8 cellular contexts compared by ENCODE assay signal in genomic region chr19:40810160-40810559, GRCh38. TPM values are rescaled to one million over a fixed set of nuclear protein-coding genes. Genes with fewer than 3 reads are reported as not detected.
DNase-seq lines count a peak whose midpoint lies in the region; ATAC-seq and TF ChIP-seq lines count a peak whose summit lies in the region.

No MANE protein-coding gene starts in this region.

- peaks cover 46% of the 10 kb centered on the region for H3K36me3 ChIP-seq in BLaER1
- H3K36me3 ChIP-seq in IMR-90 (ENCODE audit: control insufficient read depth, insufficient read depth, low read length): peaks cover 35% of the 10 kb centered on the region

- dilution Hi-C loops in IMR-90 (cut with HindIII; ENCODE audit: low sequenced_read_pairs, unreplicated experiment): no loop called here

- no peak overlapping the region for H2BK120ac ChIP-seq in IMR-90 (ENCODE audit: low read depth, low read length)

- H3K4me3 ChIP-seq in BLaER1 (no peak overlapping the region), IMR-90 (ENCODE audit: insufficient read depth, low read depth, low read length) (no peak overlapping the region)

- POLR2A ChIA-PET in IMR-90 (lab: Charles Lee; ENCODE audit: unreplicated experiment): no interaction called here

- WGBS in IMR-90 (ENCODE audit: extremely low coverage in 2 of 2, insufficient read length in 1 of 2), 2 experiments: no CpG with 5 or more reads among the region's 14 CpGs

- no peak for ATAC-seq in IMR-90 (ENCODE audit: low read depth)
- no peak for ATAC-seq in effector memory CD8-positive, alpha-beta T cell (replicated peaks)

- TF ChIP-seq RAD21 in IMR-90 (IDR thresholded peaks at IDR 0.05; ENCODE audit: low read length): no peak

- no peak overlapping the region for H3K27ac ChIP-seq in BLaER1
- peak overlapping the region; percentile 7; the same call in 1 of the 2 replicates for H3K27ac ChIP-seq in IMR-90 (ENCODE audit: insufficient read depth, low read length)

- no peak overlapping the region for H2BK20ac ChIP-seq in IMR-90 (ENCODE audit: low read depth, low read length)

- peaks cover 66% of the 10 kb centered on the region for H3K36me3 Mint-ChIP-seq in effector memory CD8-positive, alpha-beta T cell (ENCODE audit: insufficient read depth)
- H3K36me3 Mint-ChIP-seq in nephron progenitor cell (ENCODE audit: low read depth): peaks cover 11% of the 10 kb centered on the region

- no peaks in the 10 kb centered on the region for H3K9me3 Mint-ChIP-seq in effector memory CD8-positive, alpha-beta T cell
- no peaks in the 10 kb centered on the region for H3K9me3 Mint-ChIP-seq in nephron progenitor cell

- no peak overlapping the region for H3K18ac ChIP-seq in IMR-90 (ENCODE audit: low read depth, low read length)

- H2BK15ac ChIP-seq in IMR-90 (ENCODE audit: low read depth, low read length): no peak overlapping the region

- 0 out of 2 replicates have a peak overlapping the region, but pooled peaks have one; percentile 4 for H2AK5ac ChIP-seq in IMR-90 (ENCODE audit: low read depth, low read length)

- no peak; the same call in 1 of the 2 replicates for TF ChIP-seq POLR2A in IMR-90 (IDR thresholded peaks at IDR 0.05; ENCODE audit: low read depth, low read length)

- peak overlapping the region; percentile 42; the same call in 1 of the 2 replicates for H3K23ac ChIP-seq in IMR-90 (ENCODE audit: low read depth, low read length)

- H4K91ac ChIP-seq in IMR-90 (ENCODE audit: insufficient read depth, low read depth, low read length): no peak overlapping the region

- H3K4ac ChIP-seq in IMR-90 (ENCODE audit: low read depth, low read length): peak overlapping the region; percentile 22; the same call in 1 of the 2 replicates

- no peak overlapping the region for H2BK5ac ChIP-seq in IMR-90 (ENCODE audit: low read depth, low read length, poor library complexity, severe bottlenecking)

- H3K9me1 ChIP-seq in IMR-90 (ENCODE audit: insufficient read depth, low read length): peaks cover 7% of the 10 kb centered on the region

- TF ChIP-seq CTCF in IMR-90 (conservative IDR thresholded peaks at IDR 0.05; ENCODE audit: low read depth, low read length) (no peak), nephron progenitor cell (IDR thresholded peaks at IDR 0.05) (no peak)

- no peak overlapping the region for H2AFZ ChIP-seq in IMR-90 (replicated peaks; ENCODE audit: low read length, poor library complexity)

- H3K27ac Mint-ChIP-seq in effector memory CD8-positive, alpha-beta T cell: peak overlapping the region; percentile 28 to 100
- H3K27ac Mint-ChIP-seq in nephron progenitor cell: peak overlapping the region; percentile 34

- H3K4me3 Mint-ChIP-seq in effector memory CD8-positive, alpha-beta T cell: peak overlapping the region; percentile 89 to 90
- peak overlapping the region; percentile 90 for H3K4me3 Mint-ChIP-seq in nephron progenitor cell

- no peaks in the 10 kb centered on the region for H3K9me3 ChIP-seq in BLaER1
- H3K9me3 ChIP-seq in IMR-90 (ENCODE audit: control insufficient read depth, insufficient read depth, low read length): no peaks in the 10 kb centered on the region

- CTCF ChIA-PET in IMR-90 (lab: Yijun Ruan, JAX): no interaction called here

- H3K9ac ChIP-seq in BLaER1: no peak overlapping the region
- no peak overlapping the region for H3K9ac ChIP-seq in IMR-90 (ENCODE audit: low read depth, low read length)

- no peak overlapping the region for H3K14ac ChIP-seq in IMR-90 (replicated peaks; ENCODE audit: low read depth, low read length)

- no peaks in the 10 kb centered on the region for H3K27me3 Mint-ChIP-seq in effector memory CD8-positive, alpha-beta T cell
- H3K27me3 Mint-ChIP-seq in nephron progenitor cell (ENCODE audit: low read depth, poor library complexity): peaks cover 33% of the 10 kb centered on the region

- BruUV-seq in IMR-90 (replicated peaks; lab: Mats Ljungman, UMichigan): no TSS peak

- no peak overlapping the region; a peak in 1 of 4 replicates for H4K8ac ChIP-seq in IMR-90 (ENCODE audit: low read depth in 2 of 2, low read length in 2 of 2)

- peaks cover 79% of the 10 kb centered on the region for H4K20me1 ChIP-seq in BLaER1
- H4K20me1 ChIP-seq in IMR-90 (ENCODE audit: insufficient read depth, low read length): peaks cover 46% of the 10 kb centered on the region

- H3K4me1 ChIP-seq in BLaER1 (peaks cover 43% of the 10 kb centered on the region), IMR-90 (ENCODE audit: control insufficient read depth, insufficient read depth, low read length) (peaks cover 12% of the 10 kb centered on the region)

- DNase-seq in IMR-90: no peak
- DNase-seq in effector memory CD8-positive, alpha-beta T cell: no peak
- no peak for DNase-seq in nephron progenitor cell
- no peak for DNase-seq in HuH-7 (ENCODE audit: low spot score)
- no peak for DNase-seq in ureter (ENCODE audit: low spot score)
- DNase-seq in LoVo (ENCODE audit: low spot score): no peak
- no peak for DNase-seq in amniotic stem cell (lab: John Stamatoyannopoulos, UW)

- H3K4me2 ChIP-seq in BLaER1: peak overlapping the region; percentile 85
- H3K4me2 ChIP-seq in IMR-90 (ENCODE audit: low read depth, low read length): peak overlapping the region; percentile 10; the same call in 1 of the 2 replicates

- peaks cover 57 to 65% of the 10 kb centered on the region in 2 donors for H3K4me1 Mint-ChIP-seq in effector memory CD8-positive, alpha-beta T cell (ENCODE audit: low read depth in 2 of 2)
- peaks cover 78% of the 10 kb centered on the region for H3K4me1 Mint-ChIP-seq in nephron progenitor cell

- H3K79me1 ChIP-seq in IMR-90 (ENCODE audit: low read depth in 1 of 2, low read length in 2 of 2): peaks cover 24 to 56% of the 10 kb centered on the region in 2 experiments

- H3K27me3 ChIP-seq in BLaER1: peaks cover 26% of the 10 kb centered on the region
- no peaks in the 10 kb centered on the region for H3K27me3 ChIP-seq in IMR-90 (ENCODE audit: control insufficient read depth, insufficient read depth, low read length)

- in situ Hi-C loops in IMR-90 (cut with MboI; ENCODE audit: low sequenced_read_pairs): no loop called here

- no peak overlapping the region for H3K56ac ChIP-seq in IMR-90 (ENCODE audit: extremely low read depth, insufficient read depth, low read length)

- intact Hi-C loops in IMR-90 (cut with micrococcal nuclease): no loop called here

- H4K5ac ChIP-seq in IMR-90 (ENCODE audit: low read depth, low read length): no peak overlapping the region

- no peak overlapping the region for H2AK9ac ChIP-seq in IMR-90 (replicated peaks; ENCODE audit: low read depth, low read length, poor library complexity)

TF ChIP-seq in IMR-90, 13 proteins besides CTCF, POLR2A, EP300 and RAD21 (continues in another document):
- no peak for TF ChIP-seq MXI1 (IDR thresholded peaks at IDR 0.05; ENCODE audit: borderline replicate concordance, low read depth, low read length)
- TF ChIP-seq ELK1 (IDR thresholded peaks at IDR 0.05; ENCODE audit: borderline replicate concordance, low read depth, low read length): no peak
- TF ChIP-seq CEBPB (IDR thresholded peaks at IDR 0.05; ENCODE audit: low read depth, low read length): no peak
- TF ChIP-seq RCOR1 (IDR thresholded peaks at IDR 0.05; ENCODE audit: insufficient replicate concordance, low read length): no peak
- no peak for TF ChIP-seq FOS (IDR thresholded peaks at IDR 0.05; ENCODE audit: low read depth, low read length)
- no peak for TF ChIP-seq MAFK (IDR thresholded peaks at IDR 0.05; ENCODE audit: low read depth, low read length)
- TF ChIP-seq USF2 (IDR thresholded peaks at IDR 0.05; ENCODE audit: low read depth, low read length): no peak
- no peak for TF ChIP-seq BHLHE40 (IDR thresholded peaks at IDR 0.05; ENCODE audit: low read depth, low read length)
- TF ChIP-seq MAZ (IDR thresholded peaks at IDR 0.05; ENCODE audit: borderline replicate concordance, low read depth, low read length): no peak

RNA-seq across cellular contexts. Expression of gene EGLN2, which starts 11.2 kb away (rescaled TPM):
- total RNA-seq in IMR-90 (2012; rRNA removed) (50.5 and 54.1 TPM in 2 replicates), ureter (79.3 TPM)
- 60.2 and 62.7 TPM in 2 replicates for polyA plus RNA-seq in IMR-90 (2012; rRNA removed)
- polyA plus RNA-seq in IMR-90 (2012; cell fraction: cytosol; rRNA removed): 39.4 and 78.4 TPM in 2 replicates
- polyA plus RNA-seq in IMR-90 (2012; cell fraction: nucleus; rRNA removed; ENCODE audit: low replicate concordance): 64.4 and 149 TPM in 2 replicates

RNA-seq across cellular contexts. Expression of gene RAB4B, which starts 32.1 kb away (rescaled TPM):
- 7.9 and 8.3 TPM in 2 replicates for total RNA-seq in IMR-90 (2012; rRNA removed)
- 21.4 and 25.9 TPM in 2 replicates for polyA plus RNA-seq in IMR-90 (2012; rRNA removed)
- polyA plus RNA-seq in IMR-90 (2012; cell fraction: cytosol; rRNA removed): 49.0 and 50.2 TPM in 2 replicates
- polyA plus RNA-seq in IMR-90 (2012; cell fraction: nucleus; rRNA removed; ENCODE audit: low replicate concordance): 34.1 and 62.8 TPM in 2 replicates
- total RNA-seq in ureter: 45.3 TPM

RNA-seq across cellular contexts. Expression of gene MIA, which starts 34.8 kb away (rescaled TPM):
- not detected in 2 replicates for total RNA-seq in IMR-90 (2012; rRNA removed)
- polyA plus RNA-seq in IMR-90 (2012; rRNA removed): 0.44 TPM in 1 of 2 replicates, not detected in the other
- 0.24 and 1.6 TPM in 2 replicates for polyA plus RNA-seq in IMR-90 (2012; cell fraction: cytosol; rRNA removed)
- polyA plus RNA-seq in IMR-90 (2012; cell fraction: nucleus; rRNA removed; ENCODE audit: low replicate concordance): 0.64 TPM in 1 of 2 replicates, not detected in the other
- not detected for total RNA-seq in ureter

RNA-seq across cellular contexts. Expression of gene CYP2A6, which starts 40.1 kb away (rescaled TPM):
- not detected in 2 replicates for total RNA-seq in IMR-90 (2012; rRNA removed)
- polyA plus RNA-seq in IMR-90 (2012; rRNA removed): not detected in 2 replicates
- polyA plus RNA-seq in IMR-90 (2012; cell fraction: cytosol; rRNA removed): not detected in 2 replicates
- polyA plus RNA-seq in IMR-90 (2012; cell fraction: nucleus; rRNA removed; ENCODE audit: low replicate concordance): not detected in 2 replicates
- total RNA-seq in ureter: not detected

RNA-seq across cellular contexts. Expression of gene SNRPA, which starts 59.2 kb away (rescaled TPM):
- 28.3 and 30.3 TPM in 2 replicates for total RNA-seq in IMR-90 (2012; rRNA removed)
- 81.3 and 158 TPM in 2 replicates for polyA plus RNA-seq in IMR-90 (2012; rRNA removed)
- polyA plus RNA-seq in IMR-90 (2012; cell fraction: cytosol; rRNA removed): 89.7 and 101 TPM in 2 replicates
- polyA plus RNA-seq in IMR-90 (2012; cell fraction: nucleus; rRNA removed; ENCODE audit: low replicate concordance): 76.5 and 101 TPM in 2 replicates
- total RNA-seq in ureter: 74.0 TPM
